In genomic region chr11:14506532-14506931, GRCh38 we compare ENCODE assay signal across 21 cellular contexts. TPM values are rescaled to one million over a fixed set of nuclear protein-coding genes. Genes with fewer than 3 reads are reported as not detected.
A peak's percentile ranks its signal among the peaks of the same experiment; 100 is the strongest.
DNase-seq lines count a peak whose midpoint lies in the region; ATAC-seq and TF ChIP-seq lines count a peak whose summit lies in the region.
"Had no signal": no experiment of that assay in that cellular context is flagged by ENCODE, and none has a peak within 500 bp of the region (broad histone marks: within the 10 kb centered on the region; RNA-seq: fewer than 3 reads in every experiment).

No MANE protein-coding gene starts in this region.

- peaks cover 17% of the 10 kb centered on the region for H3K4me1 Mint-ChIP-seq in activated naive CD8-positive, alpha-beta T cell (ENCODE audit: low read depth)
- H3K4me1 Mint-ChIP-seq: nephron had no signal

- H3K9me3 Mint-ChIP-seq in activated naive CD8-positive, alpha-beta T cell (ENCODE audit: low read depth): no peaks in the 10 kb centered on the region
- H3K9me3 Mint-ChIP-seq: nephron had no signal

- H3K27me3 Mint-ChIP-seq in activated naive CD8-positive, alpha-beta T cell: no peaks in the 10 kb centered on the region

- ATAC-seq in HG02885 (IDR thresholded peaks at IDR 0.05; ENCODE audit: poor library complexity, unreplicated experiment) (no peak), HG03520 (IDR thresholded peaks at IDR 0.05; ENCODE audit: unreplicated experiment) (no peak)
- ATAC-seq: foreskin keratinocyte, upper lobe of right lung had no signal

- H3K9me3 ChIP-seq in right atrium auricular region: no peaks in the 10 kb centered on the region
- H3K9me3 ChIP-seq: BLaER1, HAP-1, stomach, upper lobe of right lung had no signal

- TF ChIP-seq CTCF in fibroblast of mammary gland (conservative IDR thresholded peaks at IDR 0.05; ENCODE audit: control insufficient read depth, insufficient read depth, low read depth, low read length) (no peak), right atrium auricular region (IDR thresholded peaks at IDR 0.05) (no peak)

- H3K27ac ChIP-seq in right atrium auricular region: no peak overlapping the region
- H3K27ac ChIP-seq: BLaER1, foreskin keratinocyte, stomach, upper lobe of right lung had no signal

- H3K27me3 ChIP-seq in right atrium auricular region: no peaks in the 10 kb centered on the region
- H3K27me3 ChIP-seq: BLaER1, foreskin keratinocyte, stomach, upper lobe of right lung had no signal

- H3K4me1 ChIP-seq in right atrium auricular region: no peaks in the 10 kb centered on the region
- H3K4me1 ChIP-seq: BLaER1, foreskin keratinocyte, HAP-1, stomach, upper lobe of right lung had no signal

- peak overlapping the region; percentile 30 for H3K27ac Mint-ChIP-seq in activated naive CD8-positive, alpha-beta T cell
- H3K27ac Mint-ChIP-seq: nephron had no signal

- H3K4me3 Mint-ChIP-seq in activated naive CD8-positive, alpha-beta T cell: no peak overlapping the region
- H3K4me3 Mint-ChIP-seq: nephron had no signal

- H3K4me3 ChIP-seq in fibroblast of mammary gland (ENCODE audit: control insufficient read depth, low read depth, low read length) (no peak overlapping the region), right atrium auricular region (no peak overlapping the region)
- H3K4me3 ChIP-seq: BLaER1, HAP-1, stomach, upper lobe of right lung had no signal

- H3K36me3 ChIP-seq in right atrium auricular region: peaks cover 75% of the 10 kb centered on the region

- peak; percentile 38 for DNase-seq in AG20443 (ENCODE audit: low spot score)
- DNase-seq in EL: peak; percentile 13
- DNase-seq in fibroblast of mammary gland (ENCODE audit: low read depth): peak; percentile 51
- DNase-seq in right atrium auricular region (ENCODE audit: low spot score): no peak
- DNase-seq in foreskin melanocyte: no peak
- DNase-seq: activated CD4-positive, alpha-beta T cell treated with anti-CD3 and anti-CD28 coated beads for 4 hours; foreskin keratinocyte; GDM1; kidney glomerular epithelial cell; NCI-H146; NCI-H2171 treated with DMSO at 0.1 percent for 48 hours; Right ventricle myocardium superior; stimulated activated CD4-positive, alpha-beta T cell treated with anti-CD3 and anti-CD28 coated beads, Interleukin-1b, Interleukin-23, amount 100 ng/mL, for 48 hours; stomach; upper lobe of right lung had no signal

- peaks cover 16% of the 10 kb centered on the region for H3K36me3 Mint-ChIP-seq in activated naive CD8-positive, alpha-beta T cell

RNA-seq across cellular contexts. Expression of gene COPB1, which starts 6.9 kb away (rescaled TPM):
- total RNA-seq in right atrium auricular region: 10 to 100 TPM; 61.0 to 61.3 TPM

RNA-seq across cellular contexts. Expression of gene PSMA1, which starts 13.7 kb away (rescaled TPM):
- total RNA-seq in right atrium auricular region: 100 to 1,000 TPM in 1 of 2 donors, 10 to 100 TPM in 1; 96.0 to 104 TPM

Comparison
In these comparisons a context has a peak if more than half of its experiments do, and no peak if none do; other contexts are left out.
1. DNase-seq: peak in AG20443 (single experiment), EL (single experiment) and fibroblast of mammary gland (single experiment); none in right atrium auricular region (single experiment) and foreskin melanocyte (single experiment).